ENCODE assay signal across 19 cellular contexts in the genomic region with DNA sequence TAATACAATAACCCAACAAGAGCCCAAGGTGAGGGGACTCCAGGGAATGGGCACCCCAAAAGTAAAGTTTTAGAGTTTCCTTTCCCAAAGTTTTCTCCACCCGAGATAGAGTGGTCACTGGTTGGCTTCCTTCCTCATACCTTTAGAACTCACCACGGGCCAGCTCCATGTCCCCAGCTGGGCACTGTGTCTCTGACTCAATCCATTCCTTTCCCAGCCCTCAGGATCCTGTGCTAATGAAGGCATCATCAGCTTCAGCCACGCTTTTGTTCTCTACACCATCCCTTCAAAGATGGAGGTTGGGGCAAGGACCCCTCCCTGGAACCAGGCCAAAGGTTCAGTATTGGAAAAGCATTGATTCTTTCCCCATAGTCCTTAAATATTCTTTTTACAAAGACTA. TPM values are rescaled to one million over a fixed set of nuclear protein-coding genes. Genes with fewer than 3 reads are reported as not detected.
DNase-seq lines count a peak whose midpoint lies in the region; ATAC-seq and TF ChIP-seq lines count a peak whose summit lies in the region.
"Had no signal": no experiment of that assay in that cellular context is flagged by ENCODE, and none has a peak within 500 bp of the region (broad histone marks: within the 10 kb centered on the region; RNA-seq: fewer than 3 reads in every experiment).

No MANE protein-coding gene starts in this region.

- CTCF ChIA-PET in activated CD8-positive, alpha-beta T cell treated with anti-CD3 and anti-CD28 coated beads, Interleukin-2, amount 10 ng/mL, durations not matched to agents 7 days and 5 days (lab: Charles Lee), result interaction anchor here (1.5 kb wide), 1 partner anchor 9 kb away, joined by 5 read pairs; no protein-coding TSS in a partner anchor
- CTCF ChIA-PET in activated CD8-positive, alpha-beta T cell treated with anti-CD3 and anti-CD28 coated beads for 36 hours (lab: Charles Lee), result interaction anchor here (1.0 to 1.8 kb wide), 2 partner anchors 9 to 369 kb away, joined by 3 to 10 read pairs; no protein-coding TSS in a partner anchor

- H3K27me3 Mint-ChIP-seq in activated CD8-positive, alpha-beta T cell treated with anti-CD3 and anti-CD28 coated beads, Interleukin-2, amount 10 ng/mL, durations not matched to agents 7 days and 5 days (ENCODE audit: low read depth), result peaks cover 5% of the 10 kb centered on the region
- H3K27me3 Mint-ChIP-seq in activated CD8-positive, alpha-beta T cell treated with anti-CD3 and anti-CD28 coated beads for 36 hours, result peaks cover 4% of the 10 kb centered on the region

- H3K27ac ChIP-seq in coronary artery (peak overlapping the region; percentile 78 to 79), tibial artery (peak overlapping the region; percentile 64 to 74)
- H3K27ac ChIP-seq: 22Rv1, A549 had no signal

- H3K27me3 ChIP-seq in tibial artery, result no peaks in the 10 kb centered on the region

- H3K36me3 Mint-ChIP-seq in activated CD8-positive, alpha-beta T cell treated with anti-CD3 and anti-CD28 coated beads, Interleukin-2, amount 10 ng/mL, durations not matched to agents 7 days and 5 days (ENCODE audit: low read depth), result no peaks in the 10 kb centered on the region
- no peaks in the 10 kb centered on the region for H3K36me3 Mint-ChIP-seq in activated CD8-positive, alpha-beta T cell treated with anti-CD3 and anti-CD28 coated beads for 36 hours (ENCODE audit: low read depth)
- H3K36me3 Mint-ChIP-seq: CD14-positive monocyte; CD4-positive, alpha-beta memory T cell had no signal

- no peak overlapping the region for H3K4me3 Mint-ChIP-seq in activated CD8-positive, alpha-beta T cell treated with anti-CD3 and anti-CD28 coated beads, Interleukin-2, amount 10 ng/mL, durations not matched to agents 7 days and 5 days
- no peak overlapping the region for H3K4me3 Mint-ChIP-seq in activated CD8-positive, alpha-beta T cell treated with anti-CD3 and anti-CD28 coated beads for 36 hours
- H3K4me3 Mint-ChIP-seq: CD14-positive monocyte; CD4-positive, alpha-beta memory T cell had no signal

- H3K36me3 ChIP-seq in tibial artery, result no peaks in the 10 kb centered on the region

- TF ChIP-seq CTCF in activated CD8-positive, alpha-beta T cell treated with anti-CD3 and anti-CD28 coated beads for 36 hours (IDR thresholded peaks at IDR 0.05), result no peak
- TF ChIP-seq CTCF in coronary artery (IDR thresholded peaks at IDR 0.05), result no peak
- TF ChIP-seq CTCF in tibial artery (IDR thresholded peaks at IDR 0.05), result no peak

- H3K4me1 Mint-ChIP-seq in activated CD8-positive, alpha-beta T cell treated with anti-CD3 and anti-CD28 coated beads, Interleukin-2, amount 10 ng/mL, durations not matched to agents 7 days and 5 days (ENCODE audit: low read depth), result no peaks in the 10 kb centered on the region
- H3K4me1 Mint-ChIP-seq in activated CD8-positive, alpha-beta T cell treated with anti-CD3 and anti-CD28 coated beads for 36 hours (ENCODE audit: low read depth), result no peaks in the 10 kb centered on the region
- H3K4me1 Mint-ChIP-seq: CD4-positive, alpha-beta memory T cell had no signal

- POLR2A ChIA-PET in activated CD8-positive, alpha-beta T cell treated with anti-CD3 and anti-CD28 coated beads, Interleukin-2, amount 10 ng/mL, durations not matched to agents 7 days and 5 days (lab: Charles Lee), result no interaction called here
- POLR2A ChIA-PET in activated CD8-positive, alpha-beta T cell treated with anti-CD3 and anti-CD28 coated beads for 36 hours (lab: Charles Lee), result no interaction called here

- no peak for ATAC-seq in activated CD8-positive, alpha-beta T cell treated with anti-CD3 and anti-CD28 coated beads, Interleukin-2, amount 10 ng/mL, durations not matched to agents 7 days and 5 days
- no peak for ATAC-seq in activated CD8-positive, alpha-beta T cell treated with anti-CD3 and anti-CD28 coated beads for 36 hours
- ATAC-seq in left lobe of liver, result no peak
- ATAC-seq: A549, HCT116, HepG2 had no signal

- intact Hi-C loops in activated CD8-positive, alpha-beta T cell treated with anti-CD3 and anti-CD28 coated beads for 36 hours (cut with micrococcal nuclease), result no loop called here
- intact Hi-C loops in tibial artery (cut with DNase I; ENCODE audit: low total_unique reads), result no loop called here

- peak; percentile 6 for DNase-seq in activated CD8-positive, alpha-beta T cell treated with anti-CD3 and anti-CD28 coated beads, Interleukin-2, amount 10 ng/mL, durations not matched to agents 7 days and 5 days
- DNase-seq in activated CD8-positive, alpha-beta T cell treated with anti-CD3 and anti-CD28 coated beads for 36 hours, result no peak
- DNase-seq in coronary artery (ENCODE audit: low spot score) (no peak), left lobe of liver (ENCODE audit: low spot score) (peak; percentile 34), tibial artery (no peak), DMS153 (lab: John Stamatoyannopoulos, UW) (no peak), iPS-NIHi11 (ENCODE audit: low spot score) (no peak), NCI-H748 treated with DMSO at 0.1 percent for 48 hours (lab: John Stamatoyannopoulos, UW) (no peak)
- DNase-seq: AML-193; CD4-positive, alpha-beta memory T cell; DMS79 treated with DMSO at 0.1 percent for 48 hours; GF-D8; GOT3; H7 had no signal

- H3K4me3 ChIP-seq in coronary artery, result peak overlapping the region; percentile 13
- no peak overlapping the region for H3K4me3 ChIP-seq in tibial artery
- H3K4me3 ChIP-seq: A549 had no signal

- no peak overlapping the region for H3K27ac Mint-ChIP-seq in activated CD8-positive, alpha-beta T cell treated with anti-CD3 and anti-CD28 coated beads, Interleukin-2, amount 10 ng/mL, durations not matched to agents 7 days and 5 days
- H3K27ac Mint-ChIP-seq in activated CD8-positive, alpha-beta T cell treated with anti-CD3 and anti-CD28 coated beads for 36 hours, result no peak overlapping the region
- H3K27ac Mint-ChIP-seq: CD4-positive, alpha-beta memory T cell had no signal

- no peaks in the 10 kb centered on the region for H3K9me3 Mint-ChIP-seq in activated CD8-positive, alpha-beta T cell treated with anti-CD3 and anti-CD28 coated beads, Interleukin-2, amount 10 ng/mL, durations not matched to agents 7 days and 5 days (ENCODE audit: insufficient read depth)
- no peaks in the 10 kb centered on the region for H3K9me3 Mint-ChIP-seq in activated CD8-positive, alpha-beta T cell treated with anti-CD3 and anti-CD28 coated beads for 36 hours
- H3K9me3 Mint-ChIP-seq: CD4-positive, alpha-beta memory T cell had no signal

- H3K9me3 ChIP-seq in tibial artery, result no peaks in the 10 kb centered on the region
- H3K9me3 ChIP-seq: A549 had no signal

- peaks cover 0 to 55% (median 36%) of the 10 kb centered on the region in 4 donors for H3K4me1 ChIP-seq in tibial artery

RNA-seq across cellular contexts. Expression of gene VASH1, which starts 59.8 kb away (rescaled TPM):
- total RNA-seq in activated CD8-positive, alpha-beta T cell treated with anti-CD3 and anti-CD28 coated beads, Interleukin-2, amount 10 ng/mL, durations not matched to agents 7 days and 5 days, result 1 to 10 TPM; 3.1 to 3.4 TPM
- 1 to 10 TPM; 1.7 to 2.2 TPM for total RNA-seq in activated CD8-positive, alpha-beta T cell treated with anti-CD3 and anti-CD28 coated beads for 36 hours
- 3.0 TPM for total RNA-seq in left lobe of liver

Comparison
In these comparisons a context has a peak if more than half of its experiments do, and no peak if none do; other contexts are left out.
1. DNase-seq: peak in activated CD8-positive, alpha-beta T cell treated with anti-CD3 and anti-CD28 coated beads, Interleukin-2, amount 10 ng/mL, durations not matched to agents 7 days and 5 days (single experiment) and left lobe of liver (single experiment); none in activated CD8-positive, alpha-beta T cell treated with anti-CD3 and anti-CD28 coated beads for 36 hours (single experiment), coronary artery (single experiment), tibial artery (0 of 2), DMS153 (single experiment), iPS-NIHi11 (single experiment) and NCI-H748 treated with DMSO at 0.1 percent for 48 hours (single experiment).